10 cellular contexts compared by ENCODE assay signal in the genomic region with DNA sequence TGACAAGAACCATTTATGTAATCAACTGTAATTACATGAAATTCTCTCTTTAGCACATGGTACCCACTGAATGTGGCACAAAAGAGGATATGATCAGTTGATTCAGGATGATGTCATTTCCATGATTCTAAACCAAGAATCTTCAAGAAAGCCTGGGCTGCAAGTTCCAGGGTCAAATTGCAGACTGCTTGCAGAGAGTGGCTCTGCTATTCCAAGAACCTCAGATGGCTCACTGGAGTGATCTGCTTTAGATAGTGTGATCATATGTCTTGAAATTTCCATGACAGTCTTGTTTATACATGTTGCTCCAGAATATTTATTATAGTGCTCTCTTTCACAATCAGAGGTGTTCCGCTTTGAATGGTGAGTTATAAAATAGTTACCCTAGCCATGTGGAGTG.
DNase-seq lines count a peak whose midpoint lies in the region; ATAC-seq and TF ChIP-seq lines count a peak whose summit lies in the region.
"Had no signal": no experiment of that assay in that cellular context is flagged by ENCODE, and none has a peak within 500 bp of the region (broad histone marks: within the 10 kb centered on the region; RNA-seq: fewer than 3 reads in every experiment).

No MANE protein-coding gene starts in this region.

- no peaks in the 10 kb centered on the region for H3K27me3 ChIP-seq in left ventricle myocardium inferior (ENCODE audit: low read depth)

- DNase-seq in AG20443 (ENCODE audit: low spot score) (peak; percentile 51), epithelial cell of esophagus (ENCODE audit: low read depth) (peak; percentile 68), T1000 (lab: John Stamatoyannopoulos, UW) (no peak), mesenteric fat pad (ENCODE audit: low spot score) (no peak), left ventricle myocardium inferior (no peak), erythroblast (lab: John Stamatoyannopoulos, UW) (no peak)
- DNase-seq: substantia nigra had no signal

- H3K27ac ChIP-seq in left ventricle myocardium inferior (replicated peaks), result no peak overlapping the region

- ATAC-seq in GM19395 (IDR thresholded peaks at IDR 0.05; ENCODE audit: unreplicated experiment) (peak; percentile 76), HG03565 (IDR thresholded peaks at IDR 0.05; ENCODE audit: unreplicated experiment) (peak; percentile 50)

- H3K9me3 ChIP-seq in left ventricle myocardium inferior (replicated peaks), result no peaks in the 10 kb centered on the region

- H3K4me1 ChIP-seq in left ventricle myocardium inferior, result peaks cover 7% of the 10 kb centered on the region

- TF ChIP-seq POLR2A in erythroblast (IDR thresholded peaks at IDR 0.05; ENCODE audit: low read length), result no peak

- no peak overlapping the region for H3K4me3 ChIP-seq in epithelial cell of esophagus (ENCODE audit: low read length)
- H3K4me3 ChIP-seq in left ventricle myocardium inferior, result no peak overlapping the region
- H3K4me3 ChIP-seq: lung had no signal

- TF ChIP-seq CTCF in epithelial cell of esophagus (IDR thresholded peaks at IDR 0.05; ENCODE audit: insufficient read depth, low read depth, low read length, missing control alignments), result no peak
- TF ChIP-seq CTCF in left ventricle myocardium inferior (IDR thresholded peaks at IDR 0.05; ENCODE audit: borderline replicate concordance), result no peak

- intact Hi-C loops in left ventricle myocardium inferior (cut with micrococcal nuclease), result no loop called here

- no peaks in the 10 kb centered on the region for H3K36me3 ChIP-seq in left ventricle myocardium inferior

Comparison
In these comparisons a context has a peak if more than half of its experiments do, and no peak if none do; other contexts are left out.
1. DNase-seq: peak in AG20443 (single experiment) and epithelial cell of esophagus (single experiment); none in T1000 (single experiment), mesenteric fat pad (single experiment), left ventricle myocardium inferior (single experiment) and erythroblast (0 of 2).